In genomic region chr17:28765038-28765437, GRCh38 we compare ENCODE assay signal across 16 cellular contexts. TPM values are rescaled to one million over a fixed set of nuclear protein-coding genes. Genes with fewer than 3 reads are reported as not detected.
DNase-seq lines count a peak whose midpoint lies in the region; ATAC-seq and TF ChIP-seq lines count a peak whose summit lies in the region.
"Had no signal": no experiment of that assay in that cellular context is flagged by ENCODE, and none has a peak within 500 bp of the region (broad histone marks: within the 10 kb centered on the region; RNA-seq: fewer than 3 reads in every experiment).

No MANE protein-coding gene starts in this region.

- no peak overlapping the region for H3K4me2 ChIP-seq in Karpas-422 (ENCODE audit: low read depth, low read length, poor library complexity, severe bottlenecking)

- H3K9ac ChIP-seq in Karpas-422 (ENCODE audit: low read length) = no peak overlapping the region

- CTCF ChIA-PET in activated CD4-positive, alpha-beta memory T cell treated with anti-CD3 and anti-CD28 coated beads for 36 hours (lab: Charles Lee) = interaction anchor here (0.7 to 7.6 kb wide), 18 partner anchors 16 to 352 kb away, joined by 3 to 122 read pairs (median 12); partner anchors contain the start of genes FAM222B, FLOT2, NEK8 and TLCD1
- CTCF ChIA-PET in activated CD4-positive, alpha-beta memory T cell treated with anti-CD3 and anti-CD28 coated beads, Interleukin-2, amount 10 ng/mL, durations not matched to agents 7 days and 5 days (lab: Charles Lee) = interaction anchor here (0.6 to 6.9 kb wide), 22 partner anchors 9 to 188 kb away, joined by 3 to 88 read pairs (median 14); partner anchors contain the start of genes DHRS13, FLOT2, NEK8 and PHF12

- H3K4me1 Mint-ChIP-seq in activated CD4-positive, alpha-beta memory T cell treated with anti-CD3 and anti-CD28 coated beads for 36 hours (ENCODE audit: low read depth) = peaks cover 23% of the 10 kb centered on the region
- peaks cover 28% of the 10 kb centered on the region for H3K4me1 Mint-ChIP-seq in activated CD4-positive, alpha-beta memory T cell treated with anti-CD3 and anti-CD28 coated beads, Interleukin-2, amount 10 ng/mL, durations not matched to agents 7 days and 5 days
- H3K4me1 Mint-ChIP-seq in endothelial cell (ENCODE audit: unreplicated experiment) (peaks cover 33% of the 10 kb centered on the region), progenitor cell of endocrine pancreas (ENCODE audit: low read depth) (no peaks in the 10 kb centered on the region)

- no peak overlapping the region for H3K4me3 ChIP-seq in Karpas-422 (ENCODE audit: low read length)
- H3K4me3 ChIP-seq: HAP-1, Peyer's patch had no signal

- peak overlapping the region; percentile 43 for H3K27ac Mint-ChIP-seq in activated CD4-positive, alpha-beta memory T cell treated with anti-CD3 and anti-CD28 coated beads for 36 hours
- H3K27ac Mint-ChIP-seq in activated CD4-positive, alpha-beta memory T cell treated with anti-CD3 and anti-CD28 coated beads, Interleukin-2, amount 10 ng/mL, durations not matched to agents 7 days and 5 days = no peak overlapping the region
- peak overlapping the region; percentile 55 for H3K27ac Mint-ChIP-seq in endothelial cell (ENCODE audit: unreplicated experiment)
- peak overlapping the region; percentile 11 for H3K27ac Mint-ChIP-seq in progenitor cell of endocrine pancreas

- no peaks in the 10 kb centered on the region for H3K27me3 Mint-ChIP-seq in activated CD4-positive, alpha-beta memory T cell treated with anti-CD3 and anti-CD28 coated beads for 36 hours
- H3K27me3 Mint-ChIP-seq in activated CD4-positive, alpha-beta memory T cell treated with anti-CD3 and anti-CD28 coated beads, Interleukin-2, amount 10 ng/mL, durations not matched to agents 7 days and 5 days = no peaks in the 10 kb centered on the region
- H3K27me3 Mint-ChIP-seq in endothelial cell (ENCODE audit: unreplicated experiment) = peaks cover 5% of the 10 kb centered on the region
- no peaks in the 10 kb centered on the region for H3K27me3 Mint-ChIP-seq in progenitor cell of endocrine pancreas

- no peak overlapping the region for H3K4me3 Mint-ChIP-seq in activated CD4-positive, alpha-beta memory T cell treated with anti-CD3 and anti-CD28 coated beads for 36 hours
- H3K4me3 Mint-ChIP-seq in activated CD4-positive, alpha-beta memory T cell treated with anti-CD3 and anti-CD28 coated beads, Interleukin-2, amount 10 ng/mL, durations not matched to agents 7 days and 5 days = no peak overlapping the region
- H3K4me3 Mint-ChIP-seq in endothelial cell (ENCODE audit: unreplicated experiment) (no peak overlapping the region), progenitor cell of endocrine pancreas (ENCODE audit: low read depth) (no peak overlapping the region)

- H3K27me3 ChIP-seq in Karpas-422 (ENCODE audit: low read length) = no peaks in the 10 kb centered on the region
- H3K27me3 ChIP-seq: Peyer's patch had no signal

- no peaks in the 10 kb centered on the region for H3K9me2 ChIP-seq in Karpas-422 (replicated peaks; ENCODE audit: insufficient read depth, low read length)

- H3K4me1 ChIP-seq in Karpas-422 (ENCODE audit: low read length) = peaks cover 8% of the 10 kb centered on the region
- H3K4me1 ChIP-seq: HAP-1 had no signal

- H4K20me1 ChIP-seq in Karpas-422 (ENCODE audit: insufficient read depth, low read depth, low read length) = peaks cover 3% of the 10 kb centered on the region; the same call in 1 of the 2 replicates

- H3K79me2 ChIP-seq in Karpas-422 (ENCODE audit: low read length) = peaks cover 39% of the 10 kb centered on the region

- no peak for TF ChIP-seq CTCF in endothelial cell (IDR thresholded peaks at IDR 0.05; ENCODE audit: unreplicated experiment)
- no peak for TF ChIP-seq CTCF in progenitor cell of endocrine pancreas (IDR thresholded peaks at IDR 0.05; ENCODE audit: unreplicated experiment)

- no peak for ATAC-seq in GM21423 (IDR thresholded peaks at IDR 0.05; ENCODE audit: unreplicated experiment)

- peaks cover 7% of the 10 kb centered on the region; the same call in 1 of the 2 replicates for H3K36me3 ChIP-seq in Karpas-422 (ENCODE audit: insufficient read depth, low read length)

- no peak for DNase-seq in activated CD4-positive, alpha-beta memory T cell treated with anti-CD3 and anti-CD28 coated beads for 36 hours
- no peak for DNase-seq in activated CD4-positive, alpha-beta memory T cell treated with anti-CD3 and anti-CD28 coated beads, Interleukin-2, amount 10 ng/mL, durations not matched to agents 7 days and 5 days
- DNase-seq in Karpas-422 (no peak), endothelial cell (ENCODE audit: low spot score) (no peak), progenitor cell of endocrine pancreas (ENCODE audit: low spot score, unreplicated experiment) (no peak), AG20443 (ENCODE audit: low spot score) (no peak), glomerular visceral epithelial cell (ENCODE audit: extremely low spot score) (no peak)
- DNase-seq: COR-L47, IMR-90, MV-4-11, NCI-H1417 treated with DMSO at 0.1 percent for 48 hours, NCI-H2081, NCI-H510A treated with DMSO at 0.1 percent for 48 hours had no signal

- H3K9me3 ChIP-seq in Karpas-422 (ENCODE audit: low read length) = no peaks in the 10 kb centered on the region
- H3K9me3 ChIP-seq: HAP-1, Peyer's patch had no signal

- H3K9me3 Mint-ChIP-seq in activated CD4-positive, alpha-beta memory T cell treated with anti-CD3 and anti-CD28 coated beads for 36 hours = no peaks in the 10 kb centered on the region
- H3K9me3 Mint-ChIP-seq in activated CD4-positive, alpha-beta memory T cell treated with anti-CD3 and anti-CD28 coated beads, Interleukin-2, amount 10 ng/mL, durations not matched to agents 7 days and 5 days = no peaks in the 10 kb centered on the region
- H3K9me3 Mint-ChIP-seq in endothelial cell (ENCODE audit: unreplicated experiment) (no peaks in the 10 kb centered on the region), progenitor cell of endocrine pancreas (ENCODE audit: low read depth) (no peaks in the 10 kb centered on the region)

- intact Hi-C loops in activated CD4-positive, alpha-beta memory T cell treated with anti-CD3 and anti-CD28 coated beads for 36 hours (cut with micrococcal nuclease) = no loop called here

- H2AFZ ChIP-seq in Karpas-422 (ENCODE audit: low read length) = no peak overlapping the region

- POLR2A ChIA-PET in activated CD4-positive, alpha-beta memory T cell treated with anti-CD3 and anti-CD28 coated beads for 36 hours (lab: Charles Lee) = interaction anchor here (1.5 to 3.9 kb wide), 3 partner anchors 18 to 45 kb away, joined by 4 to 23 read pairs (median 8); partner anchors contain the start of gene NEK8
- POLR2A ChIA-PET in activated CD4-positive, alpha-beta memory T cell treated with anti-CD3 and anti-CD28 coated beads, Interleukin-2, amount 10 ng/mL, durations not matched to agents 7 days and 5 days (lab: Charles Lee) = interaction anchor here (1.4 to 2.3 kb wide), 5 partner anchors 11 to 44 kb away, joined by 3 to 22 read pairs (median 5); partner anchors contain the start of gene TLCD1

- H3K27ac ChIP-seq in Karpas-422 (ENCODE audit: low read length) = peak overlapping the region; percentile 28
- H3K27ac ChIP-seq: Peyer's patch had no signal

- peaks cover 11% of the 10 kb centered on the region for H3K36me3 Mint-ChIP-seq in activated CD4-positive, alpha-beta memory T cell treated with anti-CD3 and anti-CD28 coated beads for 36 hours
- H3K36me3 Mint-ChIP-seq in activated CD4-positive, alpha-beta memory T cell treated with anti-CD3 and anti-CD28 coated beads, Interleukin-2, amount 10 ng/mL, durations not matched to agents 7 days and 5 days (ENCODE audit: low read depth) = peaks cover 22% of the 10 kb centered on the region
- H3K36me3 Mint-ChIP-seq in endothelial cell (ENCODE audit: low read depth, unreplicated experiment) (peaks cover 27% of the 10 kb centered on the region), progenitor cell of endocrine pancreas (ENCODE audit: insufficient read depth) (peaks cover 7% of the 10 kb centered on the region)

RNA-seq across cellular contexts. Expression of gene TRAF4, which starts 21.2 kb away (rescaled TPM):
- total RNA-seq in activated CD4-positive, alpha-beta memory T cell treated with anti-CD3 and anti-CD28 coated beads for 36 hours = 10 to 100 TPM; 83.0 to 83.9 TPM
- total RNA-seq in activated CD4-positive, alpha-beta memory T cell treated with anti-CD3 and anti-CD28 coated beads, Interleukin-2, amount 10 ng/mL, durations not matched to agents 7 days and 5 days = 10 to 100 TPM; 55.3 to 57.2 TPM
- total RNA-seq in Karpas-422 (2014; rRNA removed; shearing (Covaris generic); ENCODE audit: low replicate concordance) = 40.1 and 40.7 TPM in 2 replicates
- total RNA-seq in endothelial cell (ENCODE audit: unreplicated experiment) = 166 TPM
- 254 and 260 TPM in 2 replicates for total RNA-seq in progenitor cell of endocrine pancreas

RNA-seq across cellular contexts. Expression of gene NEK8, which starts 36.5 kb away (rescaled TPM):
- total RNA-seq in activated CD4-positive, alpha-beta memory T cell treated with anti-CD3 and anti-CD28 coated beads for 36 hours = 1 to 10 TPM; 3.4 to 4.0 TPM
- total RNA-seq in activated CD4-positive, alpha-beta memory T cell treated with anti-CD3 and anti-CD28 coated beads, Interleukin-2, amount 10 ng/mL, durations not matched to agents 7 days and 5 days = 1 to 10 TPM; 2.5 to 3.5 TPM
- 9.4 and 13.8 TPM in 2 replicates for total RNA-seq in Karpas-422 (2014; rRNA removed; shearing (Covaris generic); ENCODE audit: low replicate concordance)
- total RNA-seq in endothelial cell (ENCODE audit: unreplicated experiment) (6.7 TPM), progenitor cell of endocrine pancreas (15.4 and 16.8 TPM in 2 replicates)

RNA-seq across cellular contexts. Expression of gene TLCD1, which starts 39.0 kb away (rescaled TPM):
- 1 to 10 TPM; 9.1 to 9.5 TPM for total RNA-seq in activated CD4-positive, alpha-beta memory T cell treated with anti-CD3 and anti-CD28 coated beads for 36 hours
- 1 to 10 TPM; 1.4 to 2.3 TPM for total RNA-seq in activated CD4-positive, alpha-beta memory T cell treated with anti-CD3 and anti-CD28 coated beads, Interleukin-2, amount 10 ng/mL, durations not matched to agents 7 days and 5 days
- total RNA-seq in Karpas-422 (2014; rRNA removed; shearing (Covaris generic); ENCODE audit: low replicate concordance) = 2.1 and 3.8 TPM in 2 replicates
- total RNA-seq in endothelial cell (ENCODE audit: unreplicated experiment) = 2.4 TPM
- total RNA-seq in progenitor cell of endocrine pancreas = 14.0 and 15.5 TPM in 2 replicates

RNA-seq across cellular contexts. Expression of gene RPL23A, which starts 45.3 kb away (rescaled TPM):
- total RNA-seq in activated CD4-positive, alpha-beta memory T cell treated with anti-CD3 and anti-CD28 coated beads for 36 hours = 1,000 to 10,000 TPM; 2,357 to 2,419 TPM
- 1,000 to 10,000 TPM; 1,962 to 2,028 TPM for total RNA-seq in activated CD4-positive, alpha-beta memory T cell treated with anti-CD3 and anti-CD28 coated beads, Interleukin-2, amount 10 ng/mL, durations not matched to agents 7 days and 5 days
- total RNA-seq in Karpas-422 (2014; rRNA removed; shearing (Covaris generic); ENCODE audit: low replicate concordance) = 1,170 and 1,763 TPM in 2 replicates
- total RNA-seq in endothelial cell (ENCODE audit: unreplicated experiment) = 1,525 TPM
- total RNA-seq in progenitor cell of endocrine pancreas = 1,486 and 1,562 TPM in 2 replicates

RNA-seq across cellular contexts. Expression of gene RAB34, which starts 47.4 kb away (rescaled TPM):
- 1 to 10 TPM; 4.9 to 6.6 TPM for total RNA-seq in activated CD4-positive, alpha-beta memory T cell treated with anti-CD3 and anti-CD28 coated beads for 36 hours
- 1 to 10 TPM; 6.5 to 7.4 TPM for total RNA-seq in activated CD4-positive, alpha-beta memory T cell treated with anti-CD3 and anti-CD28 coated beads, Interleukin-2, amount 10 ng/mL, durations not matched to agents 7 days and 5 days
- total RNA-seq in Karpas-422 (2014; rRNA removed; shearing (Covaris generic); ENCODE audit: low replicate concordance) = not detected in 2 replicates
- 72.0 TPM for total RNA-seq in endothelial cell (ENCODE audit: unreplicated experiment)
- 147 and 150 TPM in 2 replicates for total RNA-seq in progenitor cell of endocrine pancreas
